ENCODE assay signal across 29 cellular contexts in the genomic region with DNA sequence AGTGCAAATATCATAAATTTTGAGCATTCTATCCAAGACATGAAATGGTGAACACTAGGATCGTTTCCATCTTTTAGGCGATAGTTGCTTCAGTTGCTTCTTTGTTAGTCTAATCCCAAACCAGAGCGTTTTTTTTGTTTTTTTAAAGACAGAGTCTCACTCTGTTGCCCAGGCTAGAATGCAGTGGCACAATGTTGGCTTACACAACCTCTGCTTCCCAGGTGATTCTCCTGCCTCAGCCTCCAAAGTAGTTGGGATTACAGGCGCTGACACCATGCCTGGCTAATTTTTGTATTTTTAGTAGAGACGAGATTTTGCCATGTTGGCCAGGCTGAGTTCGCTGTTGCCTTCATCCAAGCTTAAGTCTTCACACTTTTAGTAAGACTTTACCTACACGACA.
"Had no signal": no experiment of that assay in that cellular context is flagged by ENCODE, and none has a peak within 500 bp of the region (broad histone marks: within the 10 kb centered on the region; RNA-seq: fewer than 3 reads in every experiment).

No MANE protein-coding gene starts in this region.

- H3K4me3 Mint-ChIP-seq: effector memory CD8-positive, alpha-beta T cell; mesothelial cell of epicardium; naive thymus-derived CD4-positive, alpha-beta T cell; nephron; neural progenitor cell; stimulated activated effector memory CD8-positive, alpha-beta T cell treated with anti-CD3 and anti-CD28 coated beads, Interleukin-12 subunit alpha, Interleukin-12 subunit beta, amount 100 ng/mL, for 72 hours had no signal

- H3K9ac ChIP-seq: neural progenitor cell, parathyroid adenoma had no signal

- H3K27me3 ChIP-seq: esophagus squamous epithelium, heart right ventricle, left lung, testis, tibial artery, upper lobe of left lung, uterus had no signal

- H3K27me3 Mint-ChIP-seq: naive thymus-derived CD4-positive, alpha-beta T cell; progenitor cell of endocrine pancreas had no signal

- H3K36me3 ChIP-seq: esophagus squamous epithelium, heart right ventricle, left lung, neural progenitor cell, tibial artery, upper lobe of left lung, uterus had no signal

- H3K4me1 Mint-ChIP-seq: mesothelial cell of epicardium; naive thymus-derived CD4-positive, alpha-beta T cell; nephron had no signal

- H3K4me3 ChIP-seq: esophagus squamous epithelium, heart right ventricle, left lung, mucosa of descending colon, neural progenitor cell, smooth muscle cell, testis, tibial artery, upper lobe of left lung, uterus had no signal

- DNase-seq: cortex of kidney; effector memory CD8-positive, alpha-beta T cell; erythroblast; esophagus squamous epithelium; foreskin melanocyte; glutamatergic neuron; heart right ventricle; hippocampal formation; left cardiac atrium; left lung; mesenchymal stem cell; mucosa of descending colon; naive thymus-derived CD4-positive, alpha-beta T cell; stimulated activated CD4-positive, alpha-beta T cell treated with anti-CD3 and anti-CD28 coated beads, Interleukin-2, amount 100 ng/mL, for 24 hours; stimulated activated CD4-positive, alpha-beta T cell treated with anti-CD3 and anti-CD28 coated beads, Interleukin-4, amount 100 ng/mL, for 24 hours; stimulated activated naive CD8-positive, alpha-beta T cell treated with anti-CD3 and anti-CD28 coated beads, Interleukin-15, Interleukin-2, amounts not matched to agents 100 U/mL and 50 U/mL, for 24 hours; substantia nigra; testis; tibial artery; upper lobe of left lung; uterus had no signal

- H2AFZ ChIP-seq: neural progenitor cell, parathyroid adenoma had no signal

- H3K36me3 Mint-ChIP-seq: mesothelial cell of epicardium; naive thymus-derived CD4-positive, alpha-beta T cell; neural progenitor cell; stimulated activated effector memory CD8-positive, alpha-beta T cell treated with anti-CD3 and anti-CD28 coated beads, Interleukin-12 subunit alpha, Interleukin-12 subunit beta, amount 100 ng/mL, for 72 hours had no signal

- H3K27ac Mint-ChIP-seq: effector memory CD8-positive, alpha-beta T cell; mesothelial cell of epicardium; neural progenitor cell; stimulated activated effector memory CD8-positive, alpha-beta T cell treated with anti-CD3 and anti-CD28 coated beads, Interleukin-12 subunit alpha, Interleukin-12 subunit beta, amount 100 ng/mL, for 72 hours had no signal

- H3K9me3 ChIP-seq: esophagus squamous epithelium, heart right ventricle, left lung, mucosa of descending colon, testis, tibial artery, upper lobe of left lung, uterus had no signal

- H3K79me2 ChIP-seq: parathyroid adenoma had no signal

- H3K27ac ChIP-seq: esophagus squamous epithelium, heart right ventricle, left lung, neural progenitor cell, parathyroid adenoma, testis, tibial artery, upper lobe of left lung, uterus had no signal

- H3K4me1 ChIP-seq: esophagus squamous epithelium, heart right ventricle, left lung, parathyroid adenoma, tibial artery, upper lobe of left lung, uterus had no signal

- ATAC-seq: left cardiac atrium; left lung; mucosa of descending colon; naive thymus-derived CD4-positive, alpha-beta T cell; sciatic nerve; stimulated activated naive CD8-positive, alpha-beta T cell treated with anti-CD3 and anti-CD28 coated beads, Interleukin-15, Interleukin-2, amounts not matched to agents 100 U/mL and 50 U/mL, for 24 hours had no signal

- H3K9me3 Mint-ChIP-seq: effector memory CD8-positive, alpha-beta T cell; mesothelial cell of epicardium; naive thymus-derived CD4-positive, alpha-beta T cell; nephron; stimulated activated effector memory CD8-positive, alpha-beta T cell treated with anti-CD3 and anti-CD28 coated beads, Interleukin-12 subunit alpha, Interleukin-12 subunit beta, amount 100 ng/mL, for 72 hours had no signal

- H3K4me2 ChIP-seq: neural progenitor cell, smooth muscle cell had no signal
